In genomic region chr1:200223207-200223606, GRCh38 we compare ENCODE assay signal across 22 cellular contexts.
A peak's percentile ranks its signal among the peaks of the same experiment; 100 is the strongest.
DNase-seq lines count a peak whose midpoint lies in the region; ATAC-seq and TF ChIP-seq lines count a peak whose summit lies in the region.
"Had no signal": no experiment of that assay in that cellular context is flagged by ENCODE, and none has a peak within 500 bp of the region (broad histone marks: within the 10 kb centered on the region; RNA-seq: fewer than 3 reads in every experiment).

No MANE protein-coding gene starts in this region.

- H3K27ac ChIP-seq in breast epithelium, result no peak overlapping the region
- no peak overlapping the region for H3K27ac ChIP-seq in GM23338 (ENCODE audit: low read depth)
- peak overlapping the region; percentile 69 for H3K27ac ChIP-seq in osteoblast (ENCODE audit: low read depth, low read length)
- H3K27ac ChIP-seq in lower lobe of right lung, result no peak overlapping the region
- H3K27ac ChIP-seq: A549; BLaER1 treated with 17β-estradiol and CSF1 and Interleukin-3, amounts not matched to agents 10 nM and 100 nM had no signal

- H3K4me3 Mint-ChIP-seq in MCF 10A (ENCODE audit: unreplicated experiment) (no peak overlapping the region), GM23338 (no peak overlapping the region)
- H3K4me3 Mint-ChIP-seq in effector memory CD8-positive, alpha-beta T cell, result no peak overlapping the region
- H3K4me3 Mint-ChIP-seq: CD14-positive monocyte; CD4-positive, alpha-beta memory T cell; HFFc6 had no signal

- ATAC-seq in GM23338, result no peak
- ATAC-seq in left lobe of liver, result peak; percentile 36
- no peak for ATAC-seq in effector memory CD8-positive, alpha-beta T cell (replicated peaks)
- no peak for ATAC-seq in lower lobe of right lung
- ATAC-seq: A549 had no signal

- H3K27ac Mint-ChIP-seq in MCF 10A (ENCODE audit: low read depth, unreplicated experiment) (peak overlapping the region; percentile 69), GM23338 (no peak overlapping the region)
- H3K27ac Mint-ChIP-seq in effector memory CD8-positive, alpha-beta T cell, result no peak overlapping the region
- H3K27ac Mint-ChIP-seq: HFFc6 had no signal

- peaks cover 0 to 4% of the 10 kb centered on the region in 2 donors for H3K27me3 ChIP-seq in breast epithelium
- H3K27me3 ChIP-seq in GM23338 (ENCODE audit: insufficient read depth), result no peaks in the 10 kb centered on the region
- no peaks in the 10 kb centered on the region for H3K27me3 ChIP-seq in osteoblast (ENCODE audit: insufficient read depth, low read length)
- H3K27me3 ChIP-seq in lower lobe of right lung (ENCODE audit: low read depth), result no peaks in the 10 kb centered on the region
- H3K27me3 ChIP-seq: BLaER1 treated with 17β-estradiol and CSF1 and Interleukin-3, amounts not matched to agents 10 nM and 100 nM had no signal

- H2AFZ ChIP-seq in GM23338 (peak overlapping the region; percentile 45), osteoblast (ENCODE audit: low read length) (peak overlapping the region; percentile 17)

- H4K20me1 ChIP-seq in GM23338 (replicated peaks; ENCODE audit: insufficient read depth) (no peaks in the 10 kb centered on the region), osteoblast (ENCODE audit: insufficient read depth, low read length) (no peaks in the 10 kb centered on the region)
- H4K20me1 ChIP-seq: BLaER1 treated with 17β-estradiol and CSF1 and Interleukin-3, amounts not matched to agents 10 nM and 100 nM had no signal

- H3K4me1 ChIP-seq in breast epithelium (no peaks in the 10 kb centered on the region), GM23338 (ENCODE audit: insufficient read depth) (peaks cover 36% of the 10 kb centered on the region), osteoblast (ENCODE audit: insufficient read depth, low read length) (peaks cover 15% of the 10 kb centered on the region), lower lobe of right lung (peaks cover 11% of the 10 kb centered on the region)
- H3K4me1 ChIP-seq: A549, BE2C, HAP-1 had no signal

- no peaks in the 10 kb centered on the region for H3F3A ChIP-seq in GM23338 (replicated peaks; ENCODE audit: low read depth)

- intact Hi-C loops in MCF 10A (cut with micrococcal nuclease) (no loop called here), breast epithelium (cut with DNase I; ENCODE audit: low total_unique reads) (loop anchor here (5.0 kb wide), 1 partner anchor 441 kb away; no protein-coding TSS in a partner anchor), lower lobe of right lung (cut with DNase I) (no loop called here)

- no TSS peak for BruUV-seq in MCF 10A (replicated peaks; lab: Mats Ljungman, UMichigan)

- H3K79me2 ChIP-seq in GM23338 (replicated peaks; ENCODE audit: insufficient read depth), result no peaks in the 10 kb centered on the region
- no peaks in the 10 kb centered on the region for H3K79me2 ChIP-seq in osteoblast (ENCODE audit: insufficient read depth, low read length)

- H3K9me3 Mint-ChIP-seq in MCF 10A (ENCODE audit: unreplicated experiment), result no peaks in the 10 kb centered on the region
- no peaks in the 10 kb centered on the region for H3K9me3 Mint-ChIP-seq in GM23338
- peaks cover 3 to 7% of the 10 kb centered on the region in 2 donors for H3K9me3 Mint-ChIP-seq in effector memory CD8-positive, alpha-beta T cell
- H3K9me3 Mint-ChIP-seq: HFFc6 had no signal

- H3K4me3 ChIP-seq in breast epithelium (no peak overlapping the region), GM23338 (no peak overlapping the region), osteoblast (ENCODE audit: insufficient read depth, low read length) (no peak overlapping the region), lower lobe of right lung (no peak overlapping the region)
- H3K4me3 ChIP-seq: A549; BLaER1 treated with 17β-estradiol and CSF1 and Interleukin-3, amounts not matched to agents 10 nM and 100 nM; HAP-1 had no signal

- CTCF ChIA-PET in MCF 10A (lab: Yijun Ruan, JAX), result interaction anchor here (0.6 to 1.7 kb wide), 7 partner anchors 9 to 539 kb away, joined by 3 to 5 read pairs (median 4); no protein-coding TSS in a partner anchor

- H3K27me3 Mint-ChIP-seq in MCF 10A (ENCODE audit: insufficient read depth, unreplicated experiment) (no peaks in the 10 kb centered on the region), GM23338 (ENCODE audit: insufficient read depth, low read depth, poor library complexity) (peaks cover 7% of the 10 kb centered on the region)
- peaks cover 0 to 45% of the 10 kb centered on the region in 2 donors for H3K27me3 Mint-ChIP-seq in effector memory CD8-positive, alpha-beta T cell

- peaks cover 5% of the 10 kb centered on the region; the same call in 1 of the 2 replicates for H3K9me2 ChIP-seq in GM23338 (ENCODE audit: insufficient read depth)

- H3K4me1 Mint-ChIP-seq in MCF 10A (ENCODE audit: insufficient read depth, unreplicated experiment) (peaks cover 37% of the 10 kb centered on the region), GM23338 (peaks cover 28% of the 10 kb centered on the region)
- peaks cover 22 to 26% of the 10 kb centered on the region in 2 donors for H3K4me1 Mint-ChIP-seq in effector memory CD8-positive, alpha-beta T cell (ENCODE audit: low read depth in 2 of 2)

- no peak for TF ChIP-seq POLR2A in breast epithelium (IDR thresholded peaks at IDR 0.05)

- H3K36me3 Mint-ChIP-seq in MCF 10A (ENCODE audit: insufficient read depth, unreplicated experiment) (no peaks in the 10 kb centered on the region), GM23338 (ENCODE audit: low read depth) (peaks cover 3% of the 10 kb centered on the region; the same call in 1 of the 3 replicates)
- no peaks in the 10 kb centered on the region for H3K36me3 Mint-ChIP-seq in effector memory CD8-positive, alpha-beta T cell (ENCODE audit: insufficient read depth)
- H3K36me3 Mint-ChIP-seq: CD14-positive monocyte; CD4-positive, alpha-beta memory T cell had no signal

- no peaks in the 10 kb centered on the region for H3K9me3 ChIP-seq in breast epithelium
- H3K9me3 ChIP-seq in osteoblast (ENCODE audit: low read depth, low read length), result no peaks in the 10 kb centered on the region
- H3K9me3 ChIP-seq in lower lobe of right lung, result no peaks in the 10 kb centered on the region
- H3K9me3 ChIP-seq: A549; BE2C; BLaER1 treated with 17β-estradiol and CSF1 and Interleukin-3, amounts not matched to agents 10 nM and 100 nM; HAP-1 had no signal

- H3K4me2 ChIP-seq in GM23338 (no peak overlapping the region), osteoblast (ENCODE audit: insufficient read depth, low read length) (no peak overlapping the region)
- H3K4me2 ChIP-seq: A549 had no signal

- DNase-seq in MCF 10A (ENCODE audit: unreplicated experiment) (peak; percentile 79), breast epithelium (ENCODE audit: low spot score in 2 of 2) (no peak), GM23338 (ENCODE audit: low spot score) (no peak), left lobe of liver (ENCODE audit: low spot score) (no peak), osteoblast (ENCODE audit: insufficient read length, low spot score, missing footprints) (no peak), lower lobe of right lung (no peak)
- DNase-seq in effector memory CD8-positive, alpha-beta T cell, result no peak
- DNase-seq: 8988T; ACHN; AML-193; BE2C; Calu3; CD4-positive, alpha-beta memory T cell; COR-L47; DMS53; DMS79 treated with DMSO at 0.1 percent for 48 hours; GF-D8; HFFc6 had no signal

- POLR2A ChIA-PET in MCF 10A (lab: Yijun Ruan, JAX), result interaction anchor here (0.5 to 4.0 kb wide), 3 partner anchors 9 to 1382 kb away, joined by 3 to 18 read pairs (median 16); no protein-coding TSS in a partner anchor

- H3K36me3 ChIP-seq in breast epithelium (no peaks in the 10 kb centered on the region), GM23338 (ENCODE audit: insufficient read depth) (no peaks in the 10 kb centered on the region), osteoblast (ENCODE audit: insufficient read depth, low read length) (no peaks in the 10 kb centered on the region), lower lobe of right lung (no peaks in the 10 kb centered on the region)
- H3K36me3 ChIP-seq: BE2C; BLaER1 treated with 17β-estradiol and CSF1 and Interleukin-3, amounts not matched to agents 10 nM and 100 nM; HAP-1 had no signal

- TF ChIP-seq CTCF in MCF 10A (IDR thresholded peaks at IDR 0.05; ENCODE audit: unreplicated experiment) (no peak), breast epithelium (IDR thresholded peaks at IDR 0.05) (no peak), GM23338 (conservative IDR thresholded peaks at IDR 0.05; ENCODE audit: low read depth in 2 of 2) (no peak), osteoblast (IDR thresholded peaks at IDR 0.05; ENCODE audit: extremely low read depth, low read depth, low read length) (no peak), lower lobe of right lung (IDR thresholded peaks at IDR 0.05) (no peak)

TF ChIP-seq in GM23338, 12 proteins besides CTCF, POLR2A, EP300 and RAD21 (continues in another document):
- no peak for TF ChIP-seq POLR2AphosphoS5 (IDR thresholded peaks at IDR 0.05; ENCODE audit: low read depth)
- TF ChIP-seq ZNF331 (CRISPR knock-in tag; IDR thresholded peaks at IDR 0.05; ENCODE audit: low read depth), result no peak
- no peak for TF ChIP-seq NANOG (IDR thresholded peaks at IDR 0.05; ENCODE audit: borderline replicate concordance)
- TF ChIP-seq CREB1 (CRISPR knock-in tag; IDR thresholded peaks at IDR 0.05; ENCODE audit: low read depth), result no peak
